ENCODE assay signal across 19 cellular contexts in genomic region chr15:81908111-81908510, GRCh38.
DNase-seq lines count a peak whose midpoint lies in the region; ATAC-seq and TF ChIP-seq lines count a peak whose summit lies in the region.
"Had no signal": no experiment of that assay in that cellular context is flagged by ENCODE, and none has a peak within 500 bp of the region (broad histone marks: within the 10 kb centered on the region; RNA-seq: fewer than 3 reads in every experiment).

No MANE protein-coding gene starts in this region.

- peak overlapping the region; percentile 37; the same call in 1 of the 2 replicates for H2BK20ac ChIP-seq in IMR-90 (ENCODE audit: low read depth, low read length)

- peaks cover 2% of the 10 kb centered on the region for H3K27me3 Mint-ChIP-seq in neural progenitor cell (ENCODE audit: insufficient read depth, low read depth)

- no peak overlapping the region for H2BK15ac ChIP-seq in IMR-90 (ENCODE audit: low read depth, low read length)

- H4K5ac ChIP-seq in IMR-90 (ENCODE audit: low read depth, low read length): no peak overlapping the region

- H3K4me3 ChIP-seq in IMR-90 (ENCODE audit: insufficient read depth, low read depth, low read length) (no peak overlapping the region), SK-N-MC (no peak overlapping the region), neural progenitor cell (no peak overlapping the region)
- H3K4me3 ChIP-seq: A549, HAP-1 had no signal

- TF ChIP-seq CTCF in IMR-90 (conservative IDR thresholded peaks at IDR 0.05; ENCODE audit: low read depth, low read length): no peak
- no peak for TF ChIP-seq CTCF in neural progenitor cell (IDR thresholded peaks at IDR 0.05)
- no peak for TF ChIP-seq CTCF in omental fat pad (IDR thresholded peaks at IDR 0.05)

- DNase-seq in IMR-90: no peak
- no peak for DNase-seq in SK-N-MC (ENCODE audit: low read depth, low spot score)
- peak; percentile 31 for DNase-seq in foreskin melanocyte
- peak; percentile 41 for DNase-seq in neural progenitor cell (ENCODE audit: low spot score)
- DNase-seq in omental fat pad (ENCODE audit: low spot score): no peak
- DNase-seq: 8988T; ACHN; C1 segment of cervical spinal cord; Calu3; CD4-positive, alpha-beta memory T cell; COR-L47; DMS53; DMS79 treated with DMSO at 0.1 percent for 48 hours; GOT3; HFFc6 had no signal

- ATAC-seq in IMR-90 (ENCODE audit: low read depth) (no peak), omental fat pad (ENCODE audit: low FRiP score) (no peak), HG02623 (IDR thresholded peaks at IDR 0.05; ENCODE audit: unreplicated experiment) (no peak), HG03175 (IDR thresholded peaks at IDR 0.05; ENCODE audit: unreplicated experiment) (no peak)
- ATAC-seq: A549 had no signal

- TF ChIP-seq POLR2A in IMR-90 (IDR thresholded peaks at IDR 0.05; ENCODE audit: low read depth, low read length): no peak

- H3K36me3 Mint-ChIP-seq in neural progenitor cell: no peaks in the 10 kb centered on the region
- H3K36me3 Mint-ChIP-seq: CD4-positive, alpha-beta memory T cell had no signal

- H3K9ac ChIP-seq in IMR-90 (ENCODE audit: low read depth, low read length) (no peak overlapping the region), SK-N-MC (ENCODE audit: insufficient read length) (no peak overlapping the region), neural progenitor cell (no peak overlapping the region)

- H3K4me1 ChIP-seq in IMR-90 (ENCODE audit: control insufficient read depth, insufficient read depth, low read length) (peaks cover 19% of the 10 kb centered on the region), neural progenitor cell (peaks cover 37% of the 10 kb centered on the region)
- H3K4me1 ChIP-seq: A549, HAP-1 had no signal

- H3K36me3 ChIP-seq in IMR-90 (ENCODE audit: control insufficient read depth, insufficient read depth, low read length) (no peaks in the 10 kb centered on the region), SK-N-MC (ENCODE audit: insufficient read depth, low read length) (no peaks in the 10 kb centered on the region), neural progenitor cell (no peaks in the 10 kb centered on the region)
- H3K36me3 ChIP-seq: HAP-1 had no signal

- H3K27ac ChIP-seq in IMR-90 (ENCODE audit: insufficient read depth, low read length) (no peak overlapping the region), SK-N-MC (peak overlapping the region; percentile 99), neural progenitor cell (no peak overlapping the region)
- H3K27ac ChIP-seq: A549 had no signal

- H4K20me1 ChIP-seq in IMR-90 (ENCODE audit: insufficient read depth, low read length) (no peaks in the 10 kb centered on the region), neural progenitor cell (ENCODE audit: low read depth) (no peaks in the 10 kb centered on the region)

- H2BK5ac ChIP-seq in IMR-90 (ENCODE audit: low read depth, low read length, poor library complexity, severe bottlenecking): no peak overlapping the region

- TF ChIP-seq RAD21 in IMR-90 (IDR thresholded peaks at IDR 0.05; ENCODE audit: low read length): no peak

- H3K23ac ChIP-seq in IMR-90 (ENCODE audit: low read depth, low read length): no peak overlapping the region; the same call in 1 of the 2 replicates

- H3K79me2 ChIP-seq in neural progenitor cell (ENCODE audit: low read depth): no peaks in the 10 kb centered on the region

- peaks cover 7% of the 10 kb centered on the region; the same call in 1 of the 2 replicates for H3K9me1 ChIP-seq in IMR-90 (ENCODE audit: insufficient read depth, low read length)

- peak overlapping the region; percentile 28; the same call in 1 of the 2 replicates for H4K91ac ChIP-seq in IMR-90 (ENCODE audit: insufficient read depth, low read depth, low read length)

- POLR2A ChIA-PET in IMR-90 (lab: Charles Lee; ENCODE audit: unreplicated experiment): no interaction called here

- H3K4me3 Mint-ChIP-seq in neural progenitor cell: no peak overlapping the region
- H3K4me3 Mint-ChIP-seq: CD4-positive, alpha-beta memory T cell; HFFc6 had no signal

- BruUV-seq in IMR-90 (replicated peaks; lab: Mats Ljungman, UMichigan): no TSS peak

- peak overlapping the region; percentile 45 for H2BK120ac ChIP-seq in IMR-90 (ENCODE audit: low read depth, low read length)

- no peak overlapping the region for H2AK9ac ChIP-seq in IMR-90 (replicated peaks; ENCODE audit: low read depth, low read length, poor library complexity)

- CTCF ChIA-PET in IMR-90 (lab: Yijun Ruan, JAX): interaction anchor here (1.5 kb wide), 1 partner anchor 15 kb away, joined by 3 read pairs; no protein-coding TSS in a partner anchor

- H3K14ac ChIP-seq in IMR-90 (replicated peaks; ENCODE audit: low read depth, low read length): no peak overlapping the region

- H2AK5ac ChIP-seq in IMR-90 (ENCODE audit: low read depth, low read length): peak overlapping the region; percentile 40; the same call in 1 of the 2 replicates

- H3K4me1 Mint-ChIP-seq in neural progenitor cell: peaks cover 8% of the 10 kb centered on the region
- H3K4me1 Mint-ChIP-seq: CD4-positive, alpha-beta memory T cell had no signal

- no peaks in the 10 kb centered on the region for H3K79me1 ChIP-seq in IMR-90 (ENCODE audit: low read depth in 1 of 2, low read length in 2 of 2)

- H4K8ac ChIP-seq in IMR-90 (ENCODE audit: low read depth in 2 of 2, low read length in 2 of 2): no peak overlapping the region; a peak in 1 of 4 replicates

- no peak overlapping the region for H3K56ac ChIP-seq in IMR-90 (ENCODE audit: extremely low read depth, insufficient read depth, low read length)

- no peak overlapping the region for H3K27ac Mint-ChIP-seq in neural progenitor cell
- H3K27ac Mint-ChIP-seq: CD4-positive, alpha-beta memory T cell; HFFc6 had no signal

- no peaks in the 10 kb centered on the region for H3K9me3 ChIP-seq in IMR-90 (ENCODE audit: control insufficient read depth, insufficient read depth, low read length)
- H3K9me3 ChIP-seq in SK-N-MC (ENCODE audit: low read depth, low read length): no peaks in the 10 kb centered on the region
- H3K9me3 ChIP-seq in neural progenitor cell (ENCODE audit: low read depth): no peaks in the 10 kb centered on the region
- H3K9me3 ChIP-seq: A549, HAP-1 had no signal

- no peak overlapping the region for H3K18ac ChIP-seq in IMR-90 (ENCODE audit: low read depth, low read length)

- no peaks in the 10 kb centered on the region; the same call in 1 of the 2 replicates for H3K27me3 ChIP-seq in IMR-90 (ENCODE audit: control insufficient read depth, insufficient read depth, low read length)
- no peaks in the 10 kb centered on the region for H3K27me3 ChIP-seq in neural progenitor cell

- no peak overlapping the region for H3K4ac ChIP-seq in IMR-90 (ENCODE audit: low read depth, low read length)

- H3K9me3 Mint-ChIP-seq in neural progenitor cell: peaks cover 3% of the 10 kb centered on the region
- H3K9me3 Mint-ChIP-seq: HFFc6 had no signal

- in situ Hi-C loops in IMR-90 (cut with MboI; ENCODE audit: low sequenced_read_pairs): no loop called here

- H3K4me2 ChIP-seq in IMR-90 (ENCODE audit: low read depth, low read length): no peak overlapping the region
- H3K4me2 ChIP-seq in neural progenitor cell: peak overlapping the region; percentile 54
- H3K4me2 ChIP-seq: A549 had no signal

- H3F3A ChIP-seq in neural progenitor cell (ENCODE audit: low read depth): no peaks in the 10 kb centered on the region

- dilution Hi-C loops in IMR-90 (cut with HindIII; ENCODE audit: low sequenced_read_pairs, unreplicated experiment): no loop called here

- intact Hi-C loops in IMR-90 (cut with micrococcal nuclease): no loop called here

- WGBS in IMR-90 (ENCODE audit: extremely low coverage in 2 of 2, insufficient read length in 1 of 2), 2 experiments: no CpG with 5 or more reads among the region's 2 CpGs

- no peak overlapping the region for H2AFZ ChIP-seq in IMR-90 (replicated peaks; ENCODE audit: low read length, poor library complexity)
- no peak overlapping the region for H2AFZ ChIP-seq in neural progenitor cell (replicated peaks)

TF ChIP-seq in IMR-90, 13 proteins besides CTCF, POLR2A, EP300 and RAD21:
- TF ChIP-seq MAFK (IDR thresholded peaks at IDR 0.05; ENCODE audit: low read depth, low read length) (no peak), SMC3 (IDR thresholded peaks at IDR 0.05; ENCODE audit: low read depth, low read length) (no peak), CHD1 (IDR thresholded peaks at IDR 0.05; ENCODE audit: low read depth, low read length) (no peak)

Comparison
In these comparisons a context has a peak if more than half of its experiments do, and no peak if none do; other contexts are left out.
1. DNase-seq: peak in foreskin melanocyte (single experiment) and neural progenitor cell (single experiment); none in IMR-90 (single experiment), SK-N-MC (single experiment) and omental fat pad (single experiment).